ENCODE assay signal across 20 cellular contexts in genomic region chr1:174748603-174749002, GRCh38.
DNase-seq lines count a peak whose midpoint lies in the region; ATAC-seq, FAIRE-seq and TF ChIP-seq lines count a peak whose summit lies in the region.
"Had no signal": no experiment of that assay in that cellular context is flagged by ENCODE, and none has a peak within 500 bp of the region (broad histone marks: within the 10 kb centered on the region; RNA-seq: fewer than 3 reads in every experiment).

No MANE protein-coding gene starts in this region.

- H3K27ac ChIP-seq in HepG2 (ENCODE audit: extremely low read length, insufficient read depth, low read length): no peak overlapping the region
- H3K27ac ChIP-seq in right lobe of liver: no peak overlapping the region
- peak overlapping the region; percentile 13 for H3K27ac ChIP-seq in caudate nucleus (ENCODE audit: low read depth, low read length)
- H3K27ac ChIP-seq: 22Rv1; A549; BLaER1 treated with 17β-estradiol and CSF1 and Interleukin-3, amounts not matched to agents 10 nM and 100 nM; C4-2B had no signal

- BruUV-seq in HepG2 (replicated peaks; lab: Mats Ljungman, UMichigan): no TSS peak

- CTCF ChIA-PET in HepG2 (lab: Yijun Ruan, JAX; ENCODE audit: low intra/inter-chr PET ratio, low total read pairs): no interaction called here

- TF ChIP-seq EP300 in HepG2 (IDR thresholded peaks at IDR 0.05; ENCODE audit: low read depth in 2 of 2, low read length in 2 of 2) (no peak), HepG2 (CRISPR knock-in tag; IDR thresholded peaks at IDR 0.05; ENCODE audit: borderline replicate concordance) (no peak)

- H3K79me2 ChIP-seq in HepG2 (ENCODE audit: insufficient read depth, low read length): no peaks in the 10 kb centered on the region

- intact Hi-C loops in HepG2 (cut with micrococcal nuclease; ENCODE audit: unreplicated experiment): no loop called here
- intact Hi-C loops in right lobe of liver (cut with DNase I): loop anchor here in 1 of 2 donors (10.0 kb wide), 1 partner anchor 494 kb away; no protein-coding TSS in a partner anchor

- H3K4me3 ChIP-seq in HepG2 (replicated peaks in 1 of 3; ENCODE audit: insufficient read depth in 1 of 3, low read depth in 2 of 3, low read length in 3 of 3) (no peak overlapping the region), right lobe of liver (no peak overlapping the region)
- H3K4me3 ChIP-seq: A549; BLaER1 treated with 17β-estradiol and CSF1 and Interleukin-3, amounts not matched to agents 10 nM and 100 nM had no signal

- H3K9ac ChIP-seq in HepG2 (ENCODE audit: insufficient read depth, low read depth, low read length): no peak overlapping the region
- H3K9ac ChIP-seq: BLaER1 treated with 17β-estradiol and CSF1 and Interleukin-3, amounts not matched to agents 10 nM and 100 nM had no signal

- TF ChIP-seq RAD21 in HepG2 (CRISPR knock-in tag; IDR thresholded peaks at IDR 0.05): no peak

- no peak for FAIRE-seq in HepG2 (lab: Jason Lieb, UNC)
- FAIRE-seq: A549, D721Med, G401.6, GM12891, GM19239 had no signal

- H3K4me2 ChIP-seq in HepG2 (ENCODE audit: low read depth, low read length): no peak overlapping the region
- H3K4me2 ChIP-seq: A549; BLaER1 treated with 17β-estradiol and CSF1 and Interleukin-3, amounts not matched to agents 10 nM and 100 nM had no signal

- no peak for TF ChIP-seq POLR2A in HepG2 (IDR thresholded peaks at IDR 0.05; ENCODE audit: insufficient read depth in 1 of 2, low read depth in 2 of 2, low read length in 2 of 2)
- no peak for TF ChIP-seq POLR2A in right lobe of liver (IDR thresholded peaks at IDR 0.05)

- WGBS in HepG2 (ENCODE audit: low lambda C conversion rate): 92% methylated on average over 6 of the region's 6 CpGs
- WGBS in right lobe of liver (ENCODE audit: insufficient coverage, low coverage, low lambda C conversion rate, missing lambda C conversion rate): 93% methylated on average over 6 of the region's 6 CpGs

- POLR2A ChIA-PET in HepG2 (lab: Yijun Ruan, JAX): no interaction called here

- in situ Hi-C loops in HepG2 (cut with HindIII; ENCODE audit: extremely low pct_ligation_motif_present, low pct_unique_long_range_greater_than_20kb): loop anchor here (5.0 kb wide), 1 partner anchor 486 kb away; no protein-coding TSS in a partner anchor

- no peaks in the 10 kb centered on the region for H4K20me1 ChIP-seq in HepG2 (ENCODE audit: insufficient read depth, low read length)
- H4K20me1 ChIP-seq: BLaER1 treated with 17β-estradiol and CSF1 and Interleukin-3, amounts not matched to agents 10 nM and 100 nM had no signal

- H3K36me3 ChIP-seq in HepG2 (replicated peaks in 1 of 2; ENCODE audit: control insufficient read depth in 1 of 2, insufficient read depth in 2 of 2, low read length in 2 of 2) (no peaks in the 10 kb centered on the region), right lobe of liver (no peaks in the 10 kb centered on the region)
- H3K36me3 ChIP-seq: BLaER1 treated with 17β-estradiol and CSF1 and Interleukin-3, amounts not matched to agents 10 nM and 100 nM had no signal

- TF ChIP-seq CTCF in HepG2 (CRISPR knock-in tag; IDR thresholded peaks at IDR 0.05) (no peak), right lobe of liver (IDR thresholded peaks at IDR 0.05) (no peak)

- H3K4me1 ChIP-seq in HepG2 (ENCODE audit: insufficient read depth, low read length): peaks cover 6% of the 10 kb centered on the region; the same call in 1 of the 2 replicates
- no peaks in the 10 kb centered on the region for H3K4me1 ChIP-seq in right lobe of liver
- H3K4me1 ChIP-seq: A549; BLaER1 treated with 17β-estradiol and CSF1 and Interleukin-3, amounts not matched to agents 10 nM and 100 nM had no signal

- H2AFZ ChIP-seq in HepG2 (ENCODE audit: low read length): no peak overlapping the region

- H3K9me3 ChIP-seq in HepG2 (ENCODE audit: low read length) (no peaks in the 10 kb centered on the region), right lobe of liver (no peaks in the 10 kb centered on the region)
- H3K9me3 ChIP-seq: A549; BLaER1 treated with 17β-estradiol and CSF1 and Interleukin-3, amounts not matched to agents 10 nM and 100 nM; Caco-2 had no signal

- no peak for ATAC-seq in HepG2
- ATAC-seq in right lobe of liver: no peak
- ATAC-seq in GM19328 (IDR thresholded peaks at IDR 0.05; ENCODE audit: unreplicated experiment): no peak
- ATAC-seq: A549; CD8-positive, alpha-beta T cell had no signal

- peak; percentile 20 for DNase-seq in HepG2 (ENCODE audit: low spot score)
- no peak for DNase-seq in right lobe of liver
- no peak for DNase-seq in caudate nucleus (lab: John Stamatoyannopoulos, UW)
- no peak for DNase-seq in HuH-7.5 (ENCODE audit: low spot score)
- DNase-seq: AML-193; Caco-2; Calu3; CD4-positive, alpha-beta T cell; CD8-positive, alpha-beta T cell; DMS79 treated with DMSO at 0.1 percent for 48 hours; GF-D8 had no signal

- H3K27me3 ChIP-seq in HepG2 (ENCODE audit: control insufficient read depth in 1 of 2, insufficient read depth in 2 of 2, low read length in 2 of 2) (no peaks in the 10 kb centered on the region), right lobe of liver (no peaks in the 10 kb centered on the region)
- H3K27me3 ChIP-seq: BLaER1 treated with 17β-estradiol and CSF1 and Interleukin-3, amounts not matched to agents 10 nM and 100 nM had no signal

TF ChIP-seq in HepG2, 621 proteins besides CTCF, POLR2A, EP300 and RAD21:
- TF ChIP-seq NR2F6 (IDR thresholded peaks at IDR 0.05): peak; percentile 46; the same call in 1 of the 2 replicates
- TF ChIP-seq NR2F6 (CRISPR knock-in tag; IDR thresholded peaks at IDR 0.05): no peak
- no peak for TF ChIP-seq PCBP1 (IDR thresholded peaks at IDR 0.05; ENCODE audit: borderline replicate concordance, low read depth, low read length)
- TF ChIP-seq RARA (CRISPR knock-in tag; IDR thresholded peaks at IDR 0.05): peak; percentile 33; the same call in 1 of the 2 replicates
